ENCODE assay signal across 24 cellular contexts in the genomic region with DNA sequence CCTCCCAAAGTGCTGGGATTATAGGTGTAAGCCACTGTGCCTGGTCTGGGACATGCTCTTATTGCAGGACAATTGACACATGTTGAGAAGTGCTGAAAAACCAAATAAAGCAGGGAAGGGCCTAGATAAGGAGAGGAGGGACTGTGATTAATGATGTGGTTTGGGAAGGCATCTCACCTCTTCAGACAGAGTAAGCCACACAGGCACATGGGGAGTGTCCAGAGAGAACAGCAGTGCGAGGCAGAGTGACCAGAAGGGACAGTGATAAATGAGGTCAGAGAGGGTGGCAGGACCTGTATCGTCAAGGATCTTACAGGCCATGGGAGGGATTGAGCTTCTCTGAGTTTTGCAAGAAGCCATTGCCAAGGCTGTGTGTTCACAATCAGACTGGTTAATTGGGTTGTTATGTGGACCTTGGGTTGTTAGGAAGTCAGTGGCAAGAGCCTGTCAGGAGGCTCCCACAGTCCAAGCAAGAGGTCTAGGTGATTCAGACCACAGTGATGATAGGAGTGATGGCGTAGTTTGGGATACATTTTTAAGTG. TPM values are rescaled to one million over a fixed set of nuclear protein-coding genes. Genes with fewer than 3 reads are reported as not detected.
DNase-seq lines count a peak whose midpoint lies in the region; ATAC-seq and TF ChIP-seq lines count a peak whose summit lies in the region.
"Had no signal": no experiment of that assay in that cellular context is flagged by ENCODE, and none has a peak within 500 bp of the region (broad histone marks: within the 10 kb centered on the region; RNA-seq: fewer than 3 reads in every experiment).

No MANE protein-coding gene starts in this region.

- H3K27ac ChIP-seq in CD8-positive, alpha-beta T cell (ENCODE audit: low read depth, low read length): no peak overlapping the region
- no peak overlapping the region for H3K27ac ChIP-seq in breast epithelium
- H3K27ac ChIP-seq: coronary artery had no signal

- H3K27me3 ChIP-seq in CD8-positive, alpha-beta T cell (ENCODE audit: insufficient read depth, low read length): no peaks in the 10 kb centered on the region
- no peaks in the 10 kb centered on the region for H3K27me3 ChIP-seq in breast epithelium
- H3K27me3 ChIP-seq: heart right ventricle had no signal

- H3K9me3 Mint-ChIP-seq in activated CD4-positive, alpha-beta T cell treated with anti-CD3 and anti-CD28 coated beads for 36 hours (ENCODE audit: low read depth): no peaks in the 10 kb centered on the region
- H3K9me3 Mint-ChIP-seq in CD8-positive, alpha-beta T cell: no peaks in the 10 kb centered on the region
- H3K9me3 Mint-ChIP-seq in activated naive CD8-positive, alpha-beta T cell treated with anti-CD3 and anti-CD28 coated beads, Interleukin-2, amount 50 U/mL, for 24 hours: no peaks in the 10 kb centered on the region
- H3K9me3 Mint-ChIP-seq: activated naive CD4-positive, alpha-beta T cell treated with anti-CD3 and anti-CD28 coated beads, Interleukin-2, amount 50 U/mL, for 24 hours; brain; mesothelial cell of epicardium had no signal

- CTCF ChIA-PET in activated CD4-positive, alpha-beta T cell treated with anti-CD3 and anti-CD28 coated beads for 36 hours (lab: Charles Lee): interaction anchor here (0.9 kb wide), 1 partner anchor 31 kb away, joined by 3 read pairs; no protein-coding TSS in a partner anchor
- CTCF ChIA-PET in CD8-positive, alpha-beta T cell (lab: Charles Lee): no interaction called here

- H3K9me3 ChIP-seq in CD8-positive, alpha-beta T cell (ENCODE audit: low read length): no peaks in the 10 kb centered on the region
- no peaks in the 10 kb centered on the region for H3K9me3 ChIP-seq in breast epithelium
- H3K9me3 ChIP-seq: heart right ventricle, prostate gland had no signal

- no peak for DNase-seq in activated CD4-positive, alpha-beta T cell treated with anti-CD3 and anti-CD28 coated beads for 36 hours
- no peak for DNase-seq in activated CD4-positive, alpha-beta T cell treated with anti-CD3 and anti-CD28 coated beads, Interleukin-2, amount 50 U/mL, for 1 hour
- no peak for DNase-seq in CD8-positive, alpha-beta T cell
- no peak for DNase-seq in activated naive CD8-positive, alpha-beta T cell treated with anti-CD3 and anti-CD28 coated beads, Interleukin-2, amount 50 U/mL, for 24 hours
- peak; percentile 13 for DNase-seq in myocyte (ENCODE audit: low read depth)
- no peak for DNase-seq in breast epithelium (ENCODE audit: low spot score in 2 of 2)
- DNase-seq in foreskin fibroblast: no peak
- DNase-seq: 8988T; activated CD4-positive, alpha-beta T cell treated with anti-CD3 and anti-CD28 coated beads for 4 hours; activated CD8-positive, alpha-beta memory T cell treated with anti-CD3 and anti-CD28 coated beads, Interleukin-2, amount 50 U/mL, for 4 hours; EL; H7; heart right ventricle; NCI-H510A treated with DMSO at 0.1 percent for 48 hours; RPMI8226; stimulated activated CD4-positive, alpha-beta T cell treated with anti-CD3 and anti-CD28 coated beads, Interleukin-2, amount 100 ng/mL, for 48 hours had no signal

- intact Hi-C loops in activated CD4-positive, alpha-beta T cell treated with anti-CD3 and anti-CD28 coated beads for 36 hours (cut with DNase I, micrococcal nuclease): no loop called here
- intact Hi-C loops in CD8-positive, alpha-beta T cell (cut with DNase I, micrococcal nuclease): no loop called here
- intact Hi-C loops in breast epithelium (cut with DNase I; ENCODE audit: low total_unique reads): no loop called here

- no peaks in the 10 kb centered on the region for H3K4me1 ChIP-seq in CD8-positive, alpha-beta T cell (ENCODE audit: insufficient read depth, low read length)
- H3K4me1 ChIP-seq in breast epithelium: no peaks in the 10 kb centered on the region
- H3K4me1 ChIP-seq: prostate gland had no signal

- ATAC-seq in activated CD4-positive, alpha-beta T cell treated with anti-CD3 and anti-CD28 coated beads for 36 hours: no peak
- no peak for ATAC-seq in CD8-positive, alpha-beta T cell
- ATAC-seq in activated naive CD8-positive, alpha-beta T cell treated with anti-CD3 and anti-CD28 coated beads, Interleukin-2, amount 50 U/mL, for 24 hours: peak; percentile 21
- no peak for ATAC-seq in HG03039 (IDR thresholded peaks at IDR 0.05; ENCODE audit: unreplicated experiment)
- ATAC-seq: heart right ventricle, left lobe of liver had no signal

- H3K4me3 Mint-ChIP-seq in activated CD4-positive, alpha-beta T cell treated with anti-CD3 and anti-CD28 coated beads for 36 hours: no peak overlapping the region
- H3K4me3 Mint-ChIP-seq in CD8-positive, alpha-beta T cell: no peak overlapping the region
- no peak overlapping the region for H3K4me3 Mint-ChIP-seq in activated naive CD8-positive, alpha-beta T cell treated with anti-CD3 and anti-CD28 coated beads, Interleukin-2, amount 50 U/mL, for 24 hours
- H3K4me3 Mint-ChIP-seq: activated naive CD4-positive, alpha-beta T cell treated with anti-CD3 and anti-CD28 coated beads, Interleukin-2, amount 50 U/mL, for 24 hours; brain; mesothelial cell of epicardium had no signal

- H3K36me3 Mint-ChIP-seq in activated CD4-positive, alpha-beta T cell treated with anti-CD3 and anti-CD28 coated beads for 36 hours (ENCODE audit: low read depth): peaks cover 46% of the 10 kb centered on the region
- peaks cover 85% of the 10 kb centered on the region for H3K36me3 Mint-ChIP-seq in CD8-positive, alpha-beta T cell
- H3K36me3 Mint-ChIP-seq in activated naive CD8-positive, alpha-beta T cell treated with anti-CD3 and anti-CD28 coated beads, Interleukin-2, amount 50 U/mL, for 24 hours (ENCODE audit: low read depth): peaks cover 48% of the 10 kb centered on the region

- no peaks in the 10 kb centered on the region for H3K4me1 Mint-ChIP-seq in activated CD4-positive, alpha-beta T cell treated with anti-CD3 and anti-CD28 coated beads for 36 hours
- H3K4me1 Mint-ChIP-seq in CD8-positive, alpha-beta T cell (ENCODE audit: low read depth): no peaks in the 10 kb centered on the region
- no peaks in the 10 kb centered on the region for H3K4me1 Mint-ChIP-seq in activated naive CD8-positive, alpha-beta T cell treated with anti-CD3 and anti-CD28 coated beads, Interleukin-2, amount 50 U/mL, for 24 hours
- H3K4me1 Mint-ChIP-seq: activated naive CD4-positive, alpha-beta T cell treated with anti-CD3 and anti-CD28 coated beads, Interleukin-2, amount 50 U/mL, for 24 hours; brain; mesothelial cell of epicardium had no signal

- no peak for TF ChIP-seq CTCF in CD8-positive, alpha-beta T cell (IDR thresholded peaks at IDR 0.05)
- no peak for TF ChIP-seq CTCF in breast epithelium (IDR thresholded peaks at IDR 0.05)
- no peak for TF ChIP-seq CTCF in foreskin fibroblast (IDR thresholded peaks at IDR 0.05; ENCODE audit: low read depth, low read length)

- POLR2A ChIA-PET in activated CD4-positive, alpha-beta T cell treated with anti-CD3 and anti-CD28 coated beads for 36 hours (lab: Charles Lee): no interaction called here
- POLR2A ChIA-PET in CD8-positive, alpha-beta T cell (lab: Charles Lee): no interaction called here

- TF ChIP-seq POLR2A in breast epithelium (IDR thresholded peaks at IDR 0.05): no peak

- no peak overlapping the region for H3K4me3 ChIP-seq in CD8-positive, alpha-beta T cell (ENCODE audit: low read depth, low read length)
- H3K4me3 ChIP-seq in breast epithelium (no peak overlapping the region), foreskin fibroblast (ENCODE audit: low read depth in 1 of 2, low read length in 2 of 2) (no peak overlapping the region)
- H3K4me3 ChIP-seq: coronary artery, heart right ventricle, prostate gland, skin epidermis had no signal

- H3K27ac Mint-ChIP-seq in activated CD4-positive, alpha-beta T cell treated with anti-CD3 and anti-CD28 coated beads for 36 hours: peak overlapping the region; percentile 49
- peak overlapping the region; percentile 49 for H3K27ac Mint-ChIP-seq in CD8-positive, alpha-beta T cell
- peak overlapping the region; percentile 5 for H3K27ac Mint-ChIP-seq in activated naive CD8-positive, alpha-beta T cell treated with anti-CD3 and anti-CD28 coated beads, Interleukin-2, amount 50 U/mL, for 24 hours
- H3K27ac Mint-ChIP-seq: activated naive CD4-positive, alpha-beta T cell treated with anti-CD3 and anti-CD28 coated beads, Interleukin-2, amount 50 U/mL, for 24 hours had no signal

- H3K36me3 ChIP-seq in CD8-positive, alpha-beta T cell (ENCODE audit: insufficient read depth, low read length): peaks cover 51% of the 10 kb centered on the region
- peaks cover 3% of the 10 kb centered on the region for H3K36me3 ChIP-seq in breast epithelium

- H3K27me3 Mint-ChIP-seq in activated CD4-positive, alpha-beta T cell treated with anti-CD3 and anti-CD28 coated beads for 36 hours: no peaks in the 10 kb centered on the region
- H3K27me3 Mint-ChIP-seq in CD8-positive, alpha-beta T cell (ENCODE audit: low read depth): no peaks in the 10 kb centered on the region
- no peaks in the 10 kb centered on the region for H3K27me3 Mint-ChIP-seq in activated naive CD8-positive, alpha-beta T cell treated with anti-CD3 and anti-CD28 coated beads, Interleukin-2, amount 50 U/mL, for 24 hours
- H3K27me3 Mint-ChIP-seq: activated naive CD4-positive, alpha-beta T cell treated with anti-CD3 and anti-CD28 coated beads, Interleukin-2, amount 50 U/mL, for 24 hours; brain had no signal

RNA-seq across cellular contexts. Expression of gene EIF5B, which starts 58.5 kb away (rescaled TPM):
- total RNA-seq in activated CD4-positive, alpha-beta T cell treated with anti-CD3 and anti-CD28 coated beads for 36 hours: 10 to 100 TPM; 79.0 to 95.4 TPM
- 10 to 100 TPM; 29.2 to 30.4 TPM for total RNA-seq in CD8-positive, alpha-beta T cell
- total RNA-seq in myocyte: 19.2 and 22.3 TPM in 2 replicates
- 20.1 TPM for polyA plus RNA-seq in myocyte (2012)
- total RNA-seq in breast epithelium: 10 to 100 TPM; 32.5 to 53.7 (median 42.3) TPM

RNA-seq across cellular contexts. Expression of gene TXNDC9, which starts 59.5 kb away (rescaled TPM):
- total RNA-seq in activated CD4-positive, alpha-beta T cell treated with anti-CD3 and anti-CD28 coated beads for 36 hours: 10 to 100 TPM; 19.4 to 27.9 TPM
- total RNA-seq in CD8-positive, alpha-beta T cell: 10 to 100 TPM; 11.4 to 12.9 TPM
- total RNA-seq in myocyte (51.9 and 57.0 TPM in 2 replicates), breast epithelium (10 to 100 TPM; 31.7 to 54.4 (median 47.0) TPM)
- polyA plus RNA-seq in myocyte (2012): 19.3 TPM
